Comparison of ENCODE assay signal across 19 cellular contexts in genomic region chr20:63963784-63964301, GRCh38.
"Had no signal": no experiment of that assay in that cellular context is flagged by ENCODE, and none has a peak within 500 bp of the region (broad histone marks: within the 10 kb centered on the region; RNA-seq: fewer than 3 reads in every experiment).

No MANE protein-coding gene starts in this region.

- DNase-seq: activated CD4-positive, alpha-beta T cell treated with anti-CD3 and anti-CD28 coated beads for 1 hour; activated CD4-positive, alpha-beta T cell treated with anti-CD3 and anti-CD28 coated beads, Interleukin-2, amount 50 U/mL, for 4 hours; activated CD8-positive, alpha-beta memory T cell treated with anti-CD3 and anti-CD28 coated beads for 24 hours; activated CD8-positive, alpha-beta memory T cell treated with anti-CD3 and anti-CD28 coated beads, Interleukin-2, amount 50 U/mL, for 4 hours; activated T-cell treated with anti-CD3 and anti-CD28 coated beads, Interleukin-2, amount 50 U/mL, for 24 hours; central memory CD4-positive, alpha-beta T cell; dermis blood vessel endothelial cell; effector CD8-positive, alpha-beta T cell; foreskin melanocyte; hippocampal formation; mesenchymal stem cell; stimulated activated CD4-positive, alpha-beta T cell treated with anti-CD3 and anti-CD28 coated beads, Interleukin-4, amount 100 ng/mL, for 24 hours; stimulated activated naive CD4-positive, alpha-beta T cell treated with Interleukin-2 at 50 U/mL for 16 hours had no signal

- H3K9me3 ChIP-seq: thoracic aorta had no signal

- H3K9me3 Mint-ChIP-seq: activated T-cell treated with anti-CD3 and anti-CD28 coated beads, Interleukin-2, amount 50 U/mL, for 24 hours; activated T-helper 17 cell treated with anti-CD3 and anti-CD28 coated beads, Interleukin-2, amount 50 U/mL, for 72 hours; nephron had no signal

- FAIRE-seq: TTC549 had no signal

- H3K4me3 ChIP-seq: thoracic aorta, upper lobe of left lung had no signal

- H3K27ac ChIP-seq: thoracic aorta, upper lobe of left lung had no signal

- ATAC-seq: activated T-helper 17 cell treated with anti-CD3 and anti-CD28 coated beads, Interleukin-2, amount 50 U/mL, for 72 hours had no signal

- H3K27me3 ChIP-seq: upper lobe of left lung had no signal

- H3K27me3 Mint-ChIP-seq: activated T-cell treated with anti-CD3 and anti-CD28 coated beads, Interleukin-2, amount 50 U/mL, for 24 hours; activated T-helper 17 cell treated with anti-CD3 and anti-CD28 coated beads, Interleukin-2, amount 50 U/mL, for 72 hours had no signal

- H3K4me3 Mint-ChIP-seq: activated T-cell treated with anti-CD3 and anti-CD28 coated beads, Interleukin-2, amount 50 U/mL, for 24 hours; activated T-helper 17 cell treated with anti-CD3 and anti-CD28 coated beads, Interleukin-2, amount 50 U/mL, for 72 hours; brain; nephron had no signal

- H3K27ac Mint-ChIP-seq: activated T-cell treated with anti-CD3 and anti-CD28 coated beads, Interleukin-2, amount 50 U/mL, for 24 hours; activated T-helper 17 cell treated with anti-CD3 and anti-CD28 coated beads, Interleukin-2, amount 50 U/mL, for 72 hours; brain; nephron had no signal

- H3K4me1 Mint-ChIP-seq: activated T-helper 17 cell treated with anti-CD3 and anti-CD28 coated beads, Interleukin-2, amount 50 U/mL, for 72 hours; nephron had no signal
